Comparison of ENCODE assay signal across 8 cellular contexts in genomic region chr10:76984559-76985443, GRCh38.
DNase-seq lines count a peak whose midpoint lies in the region; ATAC-seq and TF ChIP-seq lines count a peak whose summit lies in the region.

No MANE protein-coding gene starts in this region.

- POLR2A ChIA-PET in HCT116 (lab: Charles Lee), result no interaction called here
- POLR2A ChIA-PET in activated naive CD8-positive, alpha-beta T cell treated with anti-CD3 and anti-CD28 coated beads, Interleukin-2, amount 10 ng/mL, durations not matched to agents 7 days and 5 days (lab: Charles Lee), result no interaction called here

- no peaks in the 10 kb centered on the region for H3K36me3 ChIP-seq in HCT116 (ENCODE audit: control insufficient read depth in 1 of 2, insufficient read depth in 2 of 2, low read length in 2 of 2)
- H3K36me3 ChIP-seq in heart left ventricle, result no peaks in the 10 kb centered on the region
- no peaks in the 10 kb centered on the region for H3K36me3 ChIP-seq in psoas muscle (ENCODE audit: insufficient read depth in 1 of 2, low read depth in 1 of 2)
- no peaks in the 10 kb centered on the region for H3K36me3 ChIP-seq in aorta (ENCODE audit: control insufficient read depth in 1 of 2, insufficient read depth in 2 of 2, low read length in 1 of 2)

- BruUV-seq in HCT116 (replicated peaks; lab: Mats Ljungman, UMichigan), result no TSS peak

- ATAC-seq in HCT116, result peak; percentile 93
- peak; percentile 88 for ATAC-seq in SK-N-SH treated with all-trans-retinoic acid at 6 μM for 48 hours
- peak; percentile 65 for ATAC-seq in activated naive CD8-positive, alpha-beta T cell treated with anti-CD3 and anti-CD28 coated beads, Interleukin-2, amount 10 ng/mL, durations not matched to agents 7 days and 5 days (ENCODE audit: low read depth)
- peak in 3 of 4 donors; percentile 72 to 89 (median 80) for ATAC-seq in heart left ventricle
- ATAC-seq in psoas muscle, result peak in 3 of 4 donors; percentile 62 to 93 (median 85)
- ATAC-seq in aorta (ENCODE audit: low FRiP score), result peak; percentile 80

- peak; percentile 71 for TF ChIP-seq RAD21 in HCT116 (IDR thresholded peaks at IDR 0.05; ENCODE audit: low read depth)

- no peaks in the 10 kb centered on the region for H3K9me2 ChIP-seq in HCT116 (ENCODE audit: insufficient read depth)

- peaks cover 2% of the 10 kb centered on the region for H3K27me3 Mint-ChIP-seq in activated naive CD8-positive, alpha-beta T cell treated with anti-CD3 and anti-CD28 coated beads, Interleukin-2, amount 10 ng/mL, durations not matched to agents 7 days and 5 days

- H3K4me1 ChIP-seq in HCT116 (ENCODE audit: control insufficient read depth in 1 of 2, insufficient read depth in 2 of 2, low read length in 2 of 2) (no peaks in the 10 kb centered on the region), heart left ventricle (no peaks in the 10 kb centered on the region), psoas muscle (no peaks in the 10 kb centered on the region), aorta (ENCODE audit: control insufficient read depth in 1 of 2, insufficient read depth in 2 of 2, low read length in 2 of 2) (no peaks in the 10 kb centered on the region)

- H3K27me3 ChIP-seq in HCT116 (ENCODE audit: insufficient read depth, low read length) (peaks cover 65% of the 10 kb centered on the region), heart left ventricle (no peaks in the 10 kb centered on the region), psoas muscle (ENCODE audit: insufficient read depth in 3 of 3, low read length in 2 of 3) (no peaks in the 10 kb centered on the region), aorta (ENCODE audit: control insufficient read depth in 1 of 2, insufficient read depth in 2 of 2, low read length in 1 of 2) (no peaks in the 10 kb centered on the region)

- H3K27ac ChIP-seq in HCT116 (ENCODE audit: low read depth, low read length) (no peak overlapping the region), heart left ventricle (no peak overlapping the region), psoas muscle (no peak overlapping the region), aorta (ENCODE audit: low read depth in 1 of 2, low read length in 2 of 2) (no peak overlapping the region)

- peak; percentile 30 for DNase-seq in GDM1 (lab: John Stamatoyannopoulos, UW)
- DNase-seq in HCT116 (ENCODE audit: low read depth, low spot score), result peak; percentile 63
- DNase-seq in NAMALWA (ENCODE audit: low spot score), result peak; percentile 54
- DNase-seq in activated naive CD8-positive, alpha-beta T cell treated with anti-CD3 and anti-CD28 coated beads, Interleukin-2, amount 10 ng/mL, durations not matched to agents 7 days and 5 days, result peak; percentile 64
- peak; percentile 57 to 76 (median 65) for DNase-seq in heart left ventricle
- DNase-seq in psoas muscle, result peak; percentile 56 to 71
- peak; percentile 71 to 86 for DNase-seq in aorta

- no peak overlapping the region for H3K4me2 ChIP-seq in HCT116 (ENCODE audit: low read length)

- H4K20me1 ChIP-seq in HCT116 (ENCODE audit: insufficient read depth), result no peaks in the 10 kb centered on the region

- H3K9me3 ChIP-seq in HCT116 (ENCODE audit: control insufficient read depth in 1 of 2, insufficient read depth in 1 of 2, low read depth in 1 of 2, low read length in 2 of 2), result no peaks in the 10 kb centered on the region
- H3K9me3 ChIP-seq in heart left ventricle, result no peaks in the 10 kb centered on the region
- H3K9me3 ChIP-seq in psoas muscle, result no peaks in the 10 kb centered on the region
- H3K9me3 ChIP-seq in aorta (ENCODE audit: control insufficient read depth, low read length), result no peaks in the 10 kb centered on the region

- H3K79me2 ChIP-seq in HCT116 (ENCODE audit: insufficient read depth, low read length), result no peaks in the 10 kb centered on the region

- no peak overlapping the region for H3K4me3 Mint-ChIP-seq in activated naive CD8-positive, alpha-beta T cell treated with anti-CD3 and anti-CD28 coated beads, Interleukin-2, amount 10 ng/mL, durations not matched to agents 7 days and 5 days

- no peaks in the 10 kb centered on the region for H3K9me3 Mint-ChIP-seq in activated naive CD8-positive, alpha-beta T cell treated with anti-CD3 and anti-CD28 coated beads, Interleukin-2, amount 10 ng/mL, durations not matched to agents 7 days and 5 days

- 18% methylated on average over 6 of the region's 6 CpGs for WGBS in heart left ventricle, 4 donors
- 22 to 27% (median 26%) methylated on average over 6 of the region's 6 CpGs for WGBS in psoas muscle, 3 donors
- 12 to 15% methylated on average over 6 of the region's 6 CpGs for WGBS in aorta, 2 donors

- no peaks in the 10 kb centered on the region for H3K36me3 Mint-ChIP-seq in activated naive CD8-positive, alpha-beta T cell treated with anti-CD3 and anti-CD28 coated beads, Interleukin-2, amount 10 ng/mL, durations not matched to agents 7 days and 5 days

- H3K9ac ChIP-seq in HCT116 (ENCODE audit: low read length), result no peak overlapping the region

- H3K4me3 ChIP-seq in HCT116 (replicated peaks in 1 of 2; ENCODE audit: low read depth in 1 of 2, low read length in 2 of 2) (no peak overlapping the region), heart left ventricle (no peak overlapping the region), psoas muscle (no peak overlapping the region), aorta (ENCODE audit: low read length in 2 of 2) (no peak overlapping the region)

- RAD21 ChIA-PET in HCT116 (lab: Charles Lee; ENCODE audit: low non-redundant PET in 1 of 2, low total read pairs in 2 of 2, uncharacterized antibody in 2 of 2, unreplicated experiment in 2 of 2), result no interaction called here

- H3K27ac Mint-ChIP-seq in activated naive CD8-positive, alpha-beta T cell treated with anti-CD3 and anti-CD28 coated beads, Interleukin-2, amount 10 ng/mL, durations not matched to agents 7 days and 5 days, result no peak overlapping the region

- no peak for TF ChIP-seq POLR2A in HCT116 (IDR thresholded peaks at IDR 0.05; ENCODE audit: borderline replicate concordance, extremely low read depth, insufficient read depth, insufficient read length)
- TF ChIP-seq POLR2A in heart left ventricle (IDR thresholded peaks at IDR 0.05), result no peak

- intact Hi-C loops in HCT116 (cut with micrococcal nuclease), result loop anchor here (1.0 to 10.0 kb wide), 5 partner anchors 190 to 950 kb away; no protein-coding TSS in a partner anchor
- intact Hi-C loops in heart left ventricle (cut with DNase I), result loop anchor here (5.0 to 10.0 kb wide), 13 partner anchors 208 to 1590 kb away; partner anchors contain the start of gene ZNF503 (in 2 of the 10)
- intact Hi-C loops in psoas muscle (cut with DNase I), result loop anchor here in 1 of 2 donors (5.0 kb wide), 1 partner anchor 428 kb away; no protein-coding TSS in a partner anchor
- intact Hi-C loops in aorta (cut with DNase I), result loop anchor here in 1 of 2 donors (5.0 to 10.0 kb wide), 3 partner anchors 310 to 1580 kb away; partner anchors contain the start of gene ZNF503

- CTCF ChIA-PET in HCT116 (lab: Charles Lee), result interaction anchor here (0.8 to 1.0 kb wide), 4 partner anchors 8 to 20 kb away, joined by 3 to 6 read pairs (median 3); no protein-coding TSS in a partner anchor

- no peaks in the 10 kb centered on the region for H3K4me1 Mint-ChIP-seq in activated naive CD8-positive, alpha-beta T cell treated with anti-CD3 and anti-CD28 coated beads, Interleukin-2, amount 10 ng/mL, durations not matched to agents 7 days and 5 days

- TF ChIP-seq CTCF in HCT116 (IDR thresholded peaks at IDR 0.05 in 2 of 3, conservative IDR thresholded peaks at IDR 0.05 in 1 of 3; ENCODE audit: borderline replicate concordance in 1 of 3, insufficient read depth in 1 of 3, low read depth in 2 of 3, low read length in 2 of 3) (peak; percentile 48 to 92 (median 87); a peak in 5 of 6 replicates), heart left ventricle (IDR thresholded peaks at IDR 0.05) (peak; percentile 80 to 97 (median 92)), psoas muscle (IDR thresholded peaks at IDR 0.05) (peak; percentile 90)

- no peak overlapping the region for H2AFZ ChIP-seq in HCT116 (ENCODE audit: low read depth, low read length, poor library complexity, severe bottlenecking)

TF ChIP-seq in HCT116, 20 proteins besides CTCF, POLR2A, EP300 and RAD21 (continues in another document):
- TF ChIP-seq CBX3 (IDR thresholded peaks at IDR 0.05; ENCODE audit: low read depth), result no peak
- TF ChIP-seq ZBTB33 (IDR thresholded peaks at IDR 0.05; ENCODE audit: extremely low read depth, insufficient replicate concordance, low read length), result no peak

TF ChIP-seq in SK-N-SH treated with all-trans-retinoic acid at 6 μM for 48 hours, 23 proteins besides CTCF, POLR2A, EP300 and RAD21:
- no peak for TF ChIP-seq TCF4 (CRISPR knock-in tag; IDR thresholded peaks at IDR 0.05; ENCODE audit: borderline replicate concordance)
TF ChIP-seq in SK-N-SH treated with all-trans-retinoic acid at 6 μM for 48 hours: peak in this region for 0.
